ENCODE assay signal across 2 cellular contexts in genomic region chr5:119862654-119863053, GRCh38.
TF ChIP-seq lines count a peak whose summit lies in the region.

No MANE protein-coding gene starts in this region.

TF ChIP-seq in SK-N-SH, 30 proteins besides CTCF, POLR2A, EP300 and RAD21 (continued from another document):
- no peak for TF ChIP-seq ZBTB33 (IDR thresholded peaks at IDR 0.05; ENCODE audit: borderline replicate concordance, low read depth)
- no peak for TF ChIP-seq USF2 (IDR thresholded peaks at IDR 0.05; ENCODE audit: borderline replicate concordance, low read depth, low read length)

TF ChIP-seq in SK-N-SH treated with all-trans-retinoic acid at 6 μM for 48 hours, 23 proteins besides CTCF, POLR2A, EP300 and RAD21 (continued from another document):
- TF ChIP-seq PATZ1 (CRISPR knock-in tag; IDR thresholded peaks at IDR 0.05; ENCODE audit: borderline replicate concordance) = peak; percentile 41; the same call in 1 of the 2 replicates
- TF ChIP-seq SNAI2 (CRISPR knock-in tag; IDR thresholded peaks at IDR 0.05) = no peak; the same call in none of the 2 replicates
- TF ChIP-seq BACH2 (CRISPR knock-in tag; IDR thresholded peaks at IDR 0.05; ENCODE audit: borderline replicate concordance) = no peak
- TF ChIP-seq ZC3H10 (CRISPR knock-in tag; IDR thresholded peaks at IDR 0.05) = no peak
- TF ChIP-seq ZNF70 (CRISPR knock-in tag; IDR thresholded peaks at IDR 0.05) = no peak
- no peak for TF ChIP-seq OSR1 (CRISPR knock-in tag; IDR thresholded peaks at IDR 0.05)
- TF ChIP-seq CSDC2 (CRISPR knock-in tag; IDR thresholded peaks at IDR 0.05) = no peak
- peak; percentile 93 for TF ChIP-seq ESRRG (CRISPR knock-in tag; IDR thresholded peaks at IDR 0.05)
- TF ChIP-seq PPARA (CRISPR knock-in tag; IDR thresholded peaks at IDR 0.05; ENCODE audit: borderline replicate concordance) = no peak
- no peak for TF ChIP-seq ZFP30 (CRISPR knock-in tag; IDR thresholded peaks at IDR 0.05)
- no peak; the same call in 1 of the 2 replicates for TF ChIP-seq ZFP3 (CRISPR knock-in tag; IDR thresholded peaks at IDR 0.05)
- no peak for TF ChIP-seq ARNTL (CRISPR knock-in tag; IDR thresholded peaks at IDR 0.05; ENCODE audit: borderline replicate concordance, low read depth)
- peak; percentile 9; the same call in 1 of the 2 replicates for TF ChIP-seq ZNF565 (CRISPR knock-in tag; conservative IDR thresholded peaks at IDR 0.05; ENCODE audit: low read depth)
- peak; percentile 58; the same call in 1 of the 2 replicates for TF ChIP-seq GLIS3 (CRISPR knock-in tag; IDR thresholded peaks at IDR 0.05)
- peak; percentile 99 for TF ChIP-seq TCF4 (CRISPR knock-in tag; IDR thresholded peaks at IDR 0.05; ENCODE audit: borderline replicate concordance)
- TF ChIP-seq, protein P1, sequence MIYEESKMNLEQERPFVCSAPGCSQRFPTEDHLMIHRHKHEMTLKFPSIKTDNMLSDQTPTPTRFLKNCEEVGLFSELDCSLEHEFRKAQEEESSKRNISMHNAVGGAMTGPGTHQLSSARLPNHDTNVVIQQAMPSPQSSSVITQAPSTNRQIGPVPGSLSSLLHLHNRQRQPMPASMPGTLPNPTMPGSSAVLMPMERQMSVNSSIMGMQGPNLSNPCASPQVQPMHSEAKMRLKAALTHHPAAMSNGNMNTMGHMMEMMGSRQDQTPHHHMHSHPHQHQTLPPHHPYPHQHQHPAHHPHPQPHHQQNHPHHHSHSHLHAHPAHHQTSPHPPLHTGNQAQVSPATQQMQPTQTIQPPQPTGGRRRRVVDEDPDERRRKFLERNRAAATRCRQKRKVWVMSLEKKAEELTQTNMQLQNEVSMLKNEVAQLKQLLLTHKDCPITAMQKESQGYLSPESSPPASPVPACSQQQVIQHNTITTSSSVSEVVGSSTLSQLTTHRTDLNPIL (CRISPR knock-in tag; IDR thresholded peaks at IDR 0.05; ENCODE audit: low read depth) = peak; percentile 88; the same call in 1 of the 2 replicates
- TF ChIP-seq RARB (CRISPR knock-in tag; IDR thresholded peaks at IDR 0.05) = no peak
- peak; percentile 96 for TF ChIP-seq CSRNP3 (CRISPR knock-in tag; IDR thresholded peaks at IDR 0.05)
- peak; percentile 27; the same call in 1 of the 2 replicates for TF ChIP-seq TOX (CRISPR knock-in tag; IDR thresholded peaks at IDR 0.05; ENCODE audit: borderline replicate concordance)
- peak; percentile 98 for TF ChIP-seq ISL1 (CRISPR knock-in tag; IDR thresholded peaks at IDR 0.05)
TF ChIP-seq in SK-N-SH treated with all-trans-retinoic acid at 6 μM for 48 hours: peak in this region for 11.
